ENCODE assay signal across 30 cellular contexts in the genomic region with DNA sequence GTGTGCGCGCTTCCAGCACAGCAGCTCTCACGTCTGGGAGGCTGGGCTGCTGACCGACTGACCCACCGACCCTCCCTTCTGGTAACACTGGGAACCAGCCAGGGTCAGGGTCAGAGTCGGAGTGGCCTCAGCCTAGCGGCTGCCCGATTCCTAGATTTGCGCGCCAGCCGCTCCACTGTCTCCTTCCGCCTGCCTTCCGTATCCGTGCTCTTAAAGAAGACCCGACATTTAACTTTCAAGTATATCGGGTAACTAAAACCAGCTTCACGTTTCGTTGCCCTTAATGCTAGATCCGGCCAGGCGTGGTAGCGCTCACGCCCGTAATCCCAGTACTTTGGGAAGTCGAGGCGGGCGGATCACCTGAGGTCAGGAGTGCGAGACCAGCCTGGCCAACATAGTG.
"Had no signal": no experiment of that assay in that cellular context is flagged by ENCODE, and none has a peak within 500 bp of the region (broad histone marks: within the 10 kb centered on the region; RNA-seq: fewer than 3 reads in every experiment).

No MANE protein-coding gene starts in this region.

- H3K27ac ChIP-seq: ascending aorta, cardiac muscle cell, gastroesophageal sphincter, hepatocyte, left lung, ovary, sigmoid colon, thyroid gland, upper lobe of left lung, vagina, VCaP had no signal

- H3K27me3 ChIP-seq: ascending aorta, cardiac muscle cell, gastroesophageal sphincter, hepatocyte, left lung, ovary, sigmoid colon, thyroid gland, upper lobe of left lung, vagina had no signal

- DNase-seq: activated CD4-positive, alpha-beta T cell treated with anti-CD3 and anti-CD28 coated beads for 4 hours; activated CD4-positive, alpha-beta T cell treated with anti-CD3 and anti-CD28 coated beads, Interleukin-2, amount 50 U/mL, for 4 hours; activated naive CD4-positive, alpha-beta T cell; activated T-cell treated with anti-CD3 and anti-CD28 coated beads for 4 hours; activated T-cell treated with anti-CD3 and anti-CD28 coated beads, Interleukin-2, amount 50 U/mL, for 72 hours; cortex of kidney; effector memory CD8-positive, alpha-beta T cell; erythroblast; islet precursor cell; left lung; mesendoderm; ovary; retina; sigmoid colon; small intestine; stimulated activated CD4-positive, alpha-beta T cell treated with anti-CD3 and anti-CD28 coated beads, Interleukin-1b, Interleukin-23, amount 100 ng/mL, for 48 hours; stimulated activated CD4-positive, alpha-beta T cell treated with anti-CD3 and anti-CD28 coated beads, Interleukin-4, amount 100 ng/mL, for 4 hours; stimulated activated CD8-positive, alpha-beta memory T cell treated with anti-CD3 and anti-CD28 coated beads, Interleukin-4, amount 100 ng/mL, for 48 hours; stimulated activated naive CD8-positive, alpha-beta T cell treated with anti-CD3 and anti-CD28 coated beads, Interleukin-15, amount 100 ng/mL, for 72 hours; substantia nigra; T-cell; thyroid gland; upper lobe of left lung had no signal

- H2AFZ ChIP-seq: hepatocyte had no signal

- H3K4me3 ChIP-seq: ascending aorta, cardiac muscle cell, gastroesophageal sphincter, hepatocyte, left lung, lung, ovary, sigmoid colon, thyroid gland, upper lobe of left lung, vagina had no signal

- H3K9me3 ChIP-seq: ascending aorta, gastroesophageal sphincter, left lung, ovary, sigmoid colon, thyroid gland, upper lobe of left lung, vagina had no signal

- H3K4me1 ChIP-seq: ascending aorta, gastroesophageal sphincter, sigmoid colon, upper lobe of left lung, vagina had no signal

- H3K36me3 ChIP-seq: ascending aorta, cardiac muscle cell, gastroesophageal sphincter, left lung, ovary, sigmoid colon, thyroid gland, upper lobe of left lung, vagina had no signal

- H3K4me2 ChIP-seq: hepatocyte had no signal
